7 cellular contexts compared by ENCODE assay signal in the genomic region with DNA sequence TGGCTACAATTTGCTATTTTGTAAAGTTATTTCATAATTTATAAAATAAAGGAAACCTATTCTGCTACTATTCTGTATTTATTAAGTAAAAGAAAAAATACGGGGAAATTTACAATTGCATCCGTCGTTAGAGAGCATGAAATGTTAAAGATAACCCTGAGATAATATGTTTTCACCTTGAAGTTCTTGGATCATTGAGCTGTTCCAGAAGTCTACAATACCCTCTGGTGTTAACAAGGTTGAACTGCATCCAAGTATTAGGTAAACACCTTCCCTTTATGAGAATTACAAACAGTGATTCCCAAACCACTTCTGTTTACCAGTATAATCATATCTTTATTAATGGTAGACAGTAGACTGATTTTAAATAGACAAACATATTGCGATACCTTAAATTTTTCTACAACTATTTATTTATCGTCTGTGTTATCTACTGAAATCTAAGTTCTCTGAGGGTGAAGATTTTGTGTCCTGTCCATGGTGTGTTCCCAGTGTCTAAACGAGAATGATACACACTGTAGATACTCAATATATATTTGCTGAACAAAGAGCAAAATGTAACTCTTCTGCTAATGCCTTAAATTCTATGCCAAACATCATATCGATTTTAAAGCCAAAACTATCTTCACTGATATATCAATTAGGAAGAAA. TPM values are rescaled to one million over a fixed set of nuclear protein-coding genes. Genes with fewer than 3 reads are reported as not detected.
DNase-seq lines count a peak whose midpoint lies in the region; ATAC-seq and TF ChIP-seq lines count a peak whose summit lies in the region.

No MANE protein-coding gene starts in this region.

- H3K36me3 ChIP-seq in Karpas-422 (ENCODE audit: insufficient read depth, low read length) (peaks cover 16% of the 10 kb centered on the region), transverse colon (no peaks in the 10 kb centered on the region)

- ATAC-seq in GM21825 (IDR thresholded peaks at IDR 0.05; ENCODE audit: unreplicated experiment), result peak; percentile 66

- H3K27ac ChIP-seq in Karpas-422 (ENCODE audit: low read length), result no peak overlapping the region
- H3K27ac ChIP-seq in transverse colon, result no peak overlapping the region

- no peak overlapping the region for H3K9ac ChIP-seq in Karpas-422 (ENCODE audit: low read length)

- DNase-seq in Karpas-422, result peak; percentile 76
- peak; percentile 49 for DNase-seq in SK-MEL-5 (ENCODE audit: low read depth, low spot score)
- peak; percentile 9 to 39 for DNase-seq in foreskin fibroblast
- DNase-seq in transverse colon, result no peak
- DNase-seq in hippocampal formation (lab: John Stamatoyannopoulos, UW), result no peak

- in situ Hi-C loops in SK-MEL-5 (cut with HindIII; ENCODE audit: low pct_unique_long_range_greater_than_20kb, low sequenced_read_pairs) (no loop called here), transverse colon (cut with MboI; ENCODE audit: low pct_ligation_motif_present in 1 of 4, low pct_unique_long_range_greater_than_20kb in 1 of 4, low sequenced_read_pairs in 3 of 4) (no loop called here)

- H3K9me2 ChIP-seq in Karpas-422 (replicated peaks; ENCODE audit: insufficient read depth, low read length), result no peaks in the 10 kb centered on the region

- H3K4me3 ChIP-seq in GM12875 (ENCODE audit: low read depth, low read length), result no peak overlapping the region
- H3K4me3 ChIP-seq in Karpas-422 (ENCODE audit: low read length), result no peak overlapping the region
- no peak overlapping the region for H3K4me3 ChIP-seq in foreskin fibroblast (ENCODE audit: low read depth in 1 of 2, low read length in 2 of 2)
- no peak overlapping the region for H3K4me3 ChIP-seq in transverse colon

- H3K4me1 ChIP-seq in Karpas-422 (ENCODE audit: low read length) (no peaks in the 10 kb centered on the region), transverse colon (peaks cover 0 to 10% (median 2%) of the 10 kb centered on the region in 4 donors)

- H2AFZ ChIP-seq in Karpas-422 (ENCODE audit: low read length), result no peak overlapping the region

- intact Hi-C loops in transverse colon (cut with DNase I; ENCODE audit: low total_unique reads), result no loop called here

- H3K4me2 ChIP-seq in Karpas-422 (ENCODE audit: low read depth, low read length, poor library complexity, severe bottlenecking), result no peak overlapping the region

- H3K27me3 ChIP-seq in Karpas-422 (ENCODE audit: low read length), result no peaks in the 10 kb centered on the region
- H3K27me3 ChIP-seq in transverse colon, result no peaks in the 10 kb centered on the region

- TF ChIP-seq CTCF in GM12875 (IDR thresholded peaks at IDR 0.05; ENCODE audit: borderline replicate concordance, insufficient read depth, low read depth, low read length) (peak; percentile 40; the same call in 1 of the 2 replicates), foreskin fibroblast (IDR thresholded peaks at IDR 0.05; ENCODE audit: low read depth, low read length) (peak; percentile 39), transverse colon (IDR thresholded peaks at IDR 0.05) (peak; percentile 32 to 64 (median 54))

- H4K20me1 ChIP-seq in Karpas-422 (ENCODE audit: insufficient read depth, low read depth, low read length), result no peaks in the 10 kb centered on the region

- no peak for TF ChIP-seq POLR2A in transverse colon (IDR thresholded peaks at IDR 0.05)

- TF ChIP-seq EP300 in transverse colon (IDR thresholded peaks at IDR 0.05; ENCODE audit: low read depth), result no peak

- H3K9me3 ChIP-seq in Karpas-422 (ENCODE audit: low read length) (no peaks in the 10 kb centered on the region), transverse colon (no peaks in the 10 kb centered on the region)

- H3K79me2 ChIP-seq in Karpas-422 (ENCODE audit: low read length), result 0 out of 2 replicates have a peak, but pooled peaks cover 3% of the 10 kb centered on the region

- 51 to 54% methylated on average over 7 of the region's 7 CpGs for WGBS in transverse colon (ENCODE audit: low coverage in 1 of 2), 2 donors

RNA-seq across cellular contexts. Expression of gene TBC1D32, which starts 28.2 kb away (rescaled TPM):
- 27.5 and 66.8 TPM in 2 replicates for total RNA-seq in Karpas-422 (2014; rRNA removed; shearing (Covaris generic); ENCODE audit: low replicate concordance)
- total RNA-seq in SK-MEL-5 (2014; rRNA removed; shearing (Covaris generic)), result 1.1 and 4.1 TPM in 2 replicates
- 0.51 and 0.67 TPM in 2 replicates for polyA plus RNA-seq in SK-MEL-5 (2015; cell fraction: cytosol; rRNA removed)
- 2.7 and 4.1 TPM in 2 replicates for polyA plus RNA-seq in SK-MEL-5 (2015; cell fraction: nucleus; rRNA removed)
- total RNA-seq in transverse colon, result 10 to 100 TPM; 13.4 to 49.6 (median 22.6) TPM

Comparison
In these comparisons a context has a peak if more than half of its experiments do, and no peak if none do; other contexts are left out.
1. DNase-seq: peak in Karpas-422 (single experiment), SK-MEL-5 (single experiment) and foreskin fibroblast (2 of 2); none in transverse colon (single experiment) and hippocampal formation (0 of 2).
2. Peak in every context shown above with its lines, with median percentiles within 50 percentile points of each other: CTCF ChIP-seq.